ENCODE assay signal across 8 cellular contexts in the genomic region with DNA sequence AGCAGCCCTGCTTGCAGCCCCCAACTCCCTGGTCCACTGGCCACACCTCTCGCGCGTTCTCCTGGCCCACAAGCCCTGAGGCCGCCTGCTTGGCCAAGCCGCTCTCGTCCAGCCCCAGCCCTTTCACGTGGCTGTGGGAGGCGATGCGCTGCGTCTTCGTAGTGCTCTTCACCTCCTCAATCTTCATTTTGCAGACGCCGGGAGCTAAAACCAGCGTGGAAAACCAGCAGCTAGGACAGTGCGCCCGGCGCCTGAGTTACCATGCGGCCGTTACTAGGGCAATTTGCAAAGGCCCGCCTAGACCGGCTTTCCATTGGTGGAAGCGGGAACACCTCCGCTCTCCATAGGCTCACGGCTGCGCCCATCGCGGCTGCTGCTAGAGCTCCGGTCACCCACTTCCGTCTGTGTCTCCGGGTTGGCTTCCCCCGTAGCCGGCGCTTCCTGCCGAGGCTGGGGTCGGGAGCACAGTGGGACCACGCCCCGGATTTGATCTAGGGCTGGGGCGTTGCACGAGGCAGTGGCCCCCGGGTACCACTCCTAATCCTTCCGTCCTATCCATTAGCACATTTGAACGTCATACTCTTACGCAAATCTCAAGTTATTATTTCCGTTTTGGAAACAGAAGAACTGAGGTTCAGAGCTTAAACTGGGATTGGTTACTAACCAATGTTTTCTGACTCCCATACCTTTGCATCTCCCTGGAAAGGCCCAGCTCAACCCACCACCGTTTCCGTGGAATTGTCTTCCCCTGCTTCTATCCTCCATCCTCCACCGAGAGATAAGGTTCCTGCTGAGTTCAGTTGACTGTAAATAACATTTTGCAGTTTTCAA. TPM values are rescaled to one million over a fixed set of nuclear protein-coding genes. Genes with fewer than 3 reads are reported as not detected.
DNase-seq lines count a peak whose midpoint lies in the region; ATAC-seq and TF ChIP-seq lines count a peak whose summit lies in the region.

A gene (minus strand): TSS at position 275 of the 831 bp plus-strand sequence. CDS start 88 bp downstream, at position 187.

- no peaks in the 10 kb centered on the region for H3K27me3 ChIP-seq in BJ (ENCODE audit: control insufficient read depth, insufficient read depth, low read length)

- peaks cover 18% of the 10 kb centered on the region for H3K36me3 Mint-ChIP-seq in activated CD4-positive, alpha-beta T cell treated with anti-CD3 and anti-CD28 coated beads, Interleukin-2, amount 10 ng/mL, durations not matched to agents 24 days and 14 days (ENCODE audit: low read depth)

- H3K36me3 ChIP-seq in BJ (ENCODE audit: control insufficient read depth, insufficient read depth, low read length): no peaks in the 10 kb centered on the region

- TF ChIP-seq CTCF in BJ (IDR thresholded peaks at IDR 0.05; ENCODE audit: insufficient read depth, low read depth, low read length) (no peak), coronary artery (IDR thresholded peaks at IDR 0.05) (no peak)

- DNase-seq in BJ (ENCODE audit: low read depth): peak; percentile 86
- peak; percentile 99 for DNase-seq in NCI-H526 treated with DMSO at 0.1 percent for 48 hours (lab: John Stamatoyannopoulos, UW)
- DNase-seq in activated CD4-positive, alpha-beta T cell treated with anti-CD3 and anti-CD28 coated beads, Interleukin-2, amount 10 ng/mL, durations not matched to agents 24 days and 14 days: peak; percentile 99
- DNase-seq in coronary artery (ENCODE audit: low spot score): peak; percentile 99
- DNase-seq in left colon: peak; percentile 97 to 98
- DNase-seq in stimulated activated CD4-positive, alpha-beta T cell treated with anti-CD3 and anti-CD28 coated beads, Interleukin-1b, Interleukin-23, amount 100 ng/mL, for 48 hours: peak; percentile 99

- H3K4me3 ChIP-seq in BJ (ENCODE audit: low read depth, low read length) (peak within 1 kb of the TSS; percentile 97), coronary artery (peak within 1 kb of the TSS; percentile 75)

- H3K27ac ChIP-seq in coronary artery: peak within 1 kb of the TSS; percentile 13 to 71

- peaks cover under 1% of the 10 kb centered on the region for H3K27me3 Mint-ChIP-seq in activated CD4-positive, alpha-beta T cell treated with anti-CD3 and anti-CD28 coated beads, Interleukin-2, amount 10 ng/mL, durations not matched to agents 24 days and 14 days

- intact Hi-C loops in activated CD4-positive, alpha-beta T cell treated with anti-CD3 and anti-CD28 coated beads, Interleukin-2, amount 10 ng/mL, durations not matched to agents 24 days and 14 days (cut with micrococcal nuclease): loop anchor here (1.0 to 5.0 kb wide), 5 partner anchors 11 to 531 kb away; a partner anchor contains a TSS
- intact Hi-C loops in left colon (cut with DNase I, micrococcal nuclease): no loop called here

- H3K27ac Mint-ChIP-seq in activated CD4-positive, alpha-beta T cell treated with anti-CD3 and anti-CD28 coated beads, Interleukin-2, amount 10 ng/mL, durations not matched to agents 24 days and 14 days: peak within 1 kb of the TSS; percentile 97

- peak within 1 kb of the TSS; percentile 99 for H3K4me3 Mint-ChIP-seq in activated CD4-positive, alpha-beta T cell treated with anti-CD3 and anti-CD28 coated beads, Interleukin-2, amount 10 ng/mL, durations not matched to agents 24 days and 14 days

- POLR2A ChIA-PET in BJ (lab: Charles Lee): no interaction called here

- CTCF ChIA-PET in BJ (lab: Yijun Ruan, JAX): interaction anchor here (0.8 to 2.5 kb wide), 10 partner anchors 9 to 494 kb away, joined by 3 to 19 read pairs (median 4); a partner anchor contains a TSS

- peaks cover 8% of the 10 kb centered on the region for H3K9me3 Mint-ChIP-seq in activated CD4-positive, alpha-beta T cell treated with anti-CD3 and anti-CD28 coated beads, Interleukin-2, amount 10 ng/mL, durations not matched to agents 24 days and 14 days

- peak; percentile 97 for ATAC-seq in GM19324 (IDR thresholded peaks at IDR 0.05; ENCODE audit: low FRiP score, unreplicated experiment)
- ATAC-seq in HG03469 (IDR thresholded peaks at IDR 0.05; ENCODE audit: unreplicated experiment): peak; percentile 95
- ATAC-seq in left colon: peak; percentile 100

- H3K4me1 Mint-ChIP-seq in activated CD4-positive, alpha-beta T cell treated with anti-CD3 and anti-CD28 coated beads, Interleukin-2, amount 10 ng/mL, durations not matched to agents 24 days and 14 days: peaks cover 21% of the 10 kb centered on the region

RNA-seq across cellular contexts. Expression of the gene that starts here (rescaled TPM):
- polyA plus RNA-seq in BJ (2011; rRNA removed): 63.7 and 67.6 TPM in 2 replicates
- polyA minus RNA-seq in BJ (2011; rRNA and poly(A)+ RNA removed): 24.8 and 46.0 TPM in 2 replicates
- total RNA-seq in activated CD4-positive, alpha-beta T cell treated with anti-CD3 and anti-CD28 coated beads, Interleukin-2, amount 10 ng/mL, durations not matched to agents 24 days and 14 days: 149 and 150 TPM in 2 replicates
- total RNA-seq in left colon: 10 to 100 TPM; 11.9 to 16.3 TPM

Comparison
In these comparisons a context has a peak if more than half of its experiments do, and no peak if none do; other contexts are left out.
1. Peak in every context shown above with its lines: DNase-seq, ATAC-seq, H3K4me3 ChIP-seq and H3K27ac ChIP-seq.